7 cellular contexts compared by ENCODE assay signal in genomic region chr19:35882074-35882832, GRCh38. TPM values are rescaled to one million over a fixed set of nuclear protein-coding genes. Genes with fewer than 3 reads are reported as not detected.
DNase-seq lines count a peak whose midpoint lies in the region; ATAC-seq, FAIRE-seq and TF ChIP-seq lines count a peak whose summit lies in the region.

No MANE protein-coding gene starts in this region.

- H3K36me3 Mint-ChIP-seq in HFFc6 (ENCODE audit: low read depth), result peaks cover 5% of the 10 kb centered on the region

- FAIRE-seq in islet of Langerhans (lab: Jason Lieb, UNC), result peak; percentile 100

- no peaks in the 10 kb centered on the region for H3K27me3 ChIP-seq in body of pancreas
- H3K27me3 ChIP-seq in suprapubic skin, result peaks cover 6% of the 10 kb centered on the region

- H3K9me3 Mint-ChIP-seq in HFFc6, result no peaks in the 10 kb centered on the region

- intact Hi-C loops in body of pancreas (cut with DNase I), result no loop called here

- H3K9me3 ChIP-seq in body of pancreas, result no peaks in the 10 kb centered on the region
- H3K9me3 ChIP-seq in suprapubic skin, result no peaks in the 10 kb centered on the region

- TF ChIP-seq POLR2A in body of pancreas (IDR thresholded peaks at IDR 0.05), result no peak
- no peak for TF ChIP-seq POLR2A in suprapubic skin (IDR thresholded peaks at IDR 0.05)

- peaks cover 5% of the 10 kb centered on the region for H3K27me3 Mint-ChIP-seq in HFFc6 (ENCODE audit: insufficient read depth)

- H3K27ac ChIP-seq in body of pancreas (no peak overlapping the region), suprapubic skin (no peak overlapping the region)

- H3K4me3 Mint-ChIP-seq in HFFc6, result no peak overlapping the region

- ATAC-seq in body of pancreas, result peak; percentile 41
- no peak for ATAC-seq in HG03432 (IDR thresholded peaks at IDR 0.05; ENCODE audit: unreplicated experiment)

- peaks cover 9% of the 10 kb centered on the region for H3K4me1 Mint-ChIP-seq in HFFc6 (ENCODE audit: low read depth)

- no peak overlapping the region for H3K4me3 ChIP-seq in body of pancreas
- no peak overlapping the region for H3K4me3 ChIP-seq in suprapubic skin

- no peak for TF ChIP-seq EP300 in suprapubic skin (IDR thresholded peaks at IDR 0.05)

- 15 to 23% methylated on average over 8 of the region's 8 CpGs for WGBS in body of pancreas, 2 donors
- WGBS in suprapubic skin, result 29% methylated on average over 8 of the region's 8 CpGs

- DNase-seq in DMS53 treated with DMSO at 0.1 percent for 48 hours (lab: John Stamatoyannopoulos, UW; ENCODE audit: unreplicated experiment), result peak; percentile 87
- DNase-seq in HFFc6, result peak; percentile 82
- peak; percentile 87 for DNase-seq in NCI-H69 (lab: John Stamatoyannopoulos, UW)
- DNase-seq in body of pancreas, result peak; percentile 47 to 78 (median 53)
- no peak for DNase-seq in suprapubic skin (ENCODE audit: low spot score in 2 of 2)

- peaks cover 13% of the 10 kb centered on the region for H3K4me1 ChIP-seq in body of pancreas
- no peaks in the 10 kb centered on the region for H3K4me1 ChIP-seq in suprapubic skin

- H3K36me3 ChIP-seq in body of pancreas (replicated peaks in 1 of 2; ENCODE audit: insufficient read depth in 1 of 2, low read depth in 2 of 2) (no peaks in the 10 kb centered on the region), suprapubic skin (peaks cover 3% of the 10 kb centered on the region)

- TF ChIP-seq CTCF in HFFc6 (IDR thresholded peaks at IDR 0.05) (peak; percentile 76), body of pancreas (IDR thresholded peaks at IDR 0.05) (peak; percentile 50 to 77 (median 71)), suprapubic skin (IDR thresholded peaks at IDR 0.05) (peak; percentile 19 to 32)

- no peak overlapping the region for H3K27ac Mint-ChIP-seq in HFFc6

RNA-seq across cellular contexts. Expression of gene APLP1, which starts 13.9 kb away (rescaled TPM):
- 10 to 100 TPM; 24.3 to 39.7 (median 38.1) TPM for total RNA-seq in HFFc6 (2021; fragmentation: NEBNext Ultra II Directional; extraction: Animal tissue kit (Norgen Biotek cat#: 25700))
- total RNA-seq in body of pancreas, result 10 to 100 TPM; 40.9 to 47.0 TPM
- 1 to 10 TPM in 2 of 4 donors, under 1 TPM in 2; 0.64 to 1.6 (median 0.96) TPM for total RNA-seq in suprapubic skin

RNA-seq across cellular contexts. Expression of gene NFKBID, which starts 18.1 kb away (rescaled TPM):
- total RNA-seq in HFFc6 (2021; fragmentation: NEBNext Ultra II Directional; extraction: Animal tissue kit (Norgen Biotek cat#: 25700)), result 1 to 10 TPM; 3.9 to 7.2 (median 5.3) TPM
- total RNA-seq in body of pancreas (1 to 10 TPM; 6.3 to 6.5 TPM), suprapubic skin (10 to 100 TPM in 1 of 4 donors, 1 to 10 TPM in 3; 3.7 to 15.7 (median 6.9) TPM)

RNA-seq across cellular contexts. Expression of gene HCST, which starts 20.1 kb away (rescaled TPM):
- 1 to 10 TPM in 5 of 6 experiments, under 1 TPM in 1; 0.96 to 4.1 (median 1.2) TPM for total RNA-seq in HFFc6 (2021; fragmentation: NEBNext Ultra II Directional; extraction: Animal tissue kit (Norgen Biotek cat#: 25700))
- total RNA-seq in body of pancreas (1 to 10 TPM in 1 of 2 donors, not detected in 1; 5.2 TPM), suprapubic skin (1 to 10 TPM in 1 of 4 donors, not detected in 3; 8.3 TPM)

RNA-seq across cellular contexts. Expression of gene KIRREL2, which starts 25.5 kb away (rescaled TPM):
- total RNA-seq in HFFc6 (2021; fragmentation: NEBNext Ultra II Directional; extraction: Animal tissue kit (Norgen Biotek cat#: 25700)), result under 1 TPM in 1 of 6 experiments, not detected in 5; 0.07 TPM
- total RNA-seq in body of pancreas, result 10 to 100 TPM; 42.5 to 75.5 TPM
- total RNA-seq in suprapubic skin, result not detected

RNA-seq across cellular contexts. Expression of gene TYROBP, which starts 25.8 kb away (rescaled TPM):
- total RNA-seq in HFFc6 (2021; fragmentation: NEBNext Ultra II Directional; extraction: Animal tissue kit (Norgen Biotek cat#: 25700)), result not detected
- total RNA-seq in body of pancreas, result 10 to 100 TPM; 19.2 to 38.6 TPM
- 10 to 100 TPM; 12.4 to 29.4 (median 15.6) TPM for total RNA-seq in suprapubic skin

Comparison
In these comparisons a context has a peak if more than half of its experiments do, and no peak if none do; other contexts are left out.
1. DNase-seq: peak in DMS53 treated with DMSO at 0.1 percent for 48 hours (single experiment), HFFc6 (single experiment), NCI-H69 (single experiment) and body of pancreas (4 of 4); none in suprapubic skin (0 of 2).
2. CTCF ChIP-seq: peak in every context shown above with its lines; median percentile 76 in HFFc6; 71 in body of pancreas; 26 in suprapubic skin.
3. RNA of gene APLP1, which starts 13.9 kb away (total RNA-seq): 40.9 to 47.0 TPM in body of pancreas and 24.3 to 39.7 TPM in HFFc6; 0.64 to 1.6 TPM in suprapubic skin; every median in the first group is over 4 times any median in the second.